32 cellular contexts compared by ENCODE assay signal in the genomic region with DNA sequence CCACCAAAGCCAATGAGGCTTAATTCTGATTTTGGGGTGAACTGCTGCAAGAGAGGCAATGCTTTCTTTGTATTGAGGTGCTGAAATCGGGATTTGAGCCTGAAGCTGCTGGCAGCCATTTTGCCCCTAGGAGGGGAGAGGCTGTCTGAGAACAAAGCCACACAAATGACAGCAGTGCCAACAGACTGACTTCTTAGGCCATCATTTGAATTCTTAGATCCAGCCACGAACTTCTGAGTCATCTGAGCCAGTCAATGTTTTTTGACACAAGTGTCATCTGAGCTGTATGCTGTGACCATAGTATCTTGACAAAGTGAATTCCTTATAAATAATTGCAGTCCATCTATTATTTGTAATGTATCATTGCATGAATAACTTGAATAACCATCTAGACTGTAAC. TPM values are rescaled to one million over a fixed set of nuclear protein-coding genes. Genes with fewer than 3 reads are reported as not detected.
"Had no signal": no experiment of that assay in that cellular context is flagged by ENCODE, and none has a peak within 500 bp of the region (broad histone marks: within the 10 kb centered on the region; RNA-seq: fewer than 3 reads in every experiment).

No MANE protein-coding gene starts in this region.

- H3K27me3 ChIP-seq: ascending aorta, breast epithelium, cardiac muscle cell, colonic mucosa, foreskin keratinocyte, gastrocnemius medialis, heart left ventricle had no signal

- H3K4me1 ChIP-seq: ascending aorta, breast epithelium, colonic mucosa, esophagus muscularis mucosa, foreskin keratinocyte, gastrocnemius medialis, heart left ventricle had no signal

- H3K36me3 ChIP-seq: ascending aorta, breast epithelium, cardiac muscle cell, colonic mucosa, esophagus muscularis mucosa, gastrocnemius medialis, heart left ventricle had no signal

- H3K4me3 ChIP-seq: ascending aorta, breast epithelium, cardiac muscle cell, colonic mucosa, dorsolateral prefrontal cortex, esophagus muscularis mucosa, gastrocnemius medialis, heart left ventricle had no signal

- ATAC-seq: activated naive CD4-positive, alpha-beta T cell treated with anti-CD3 and anti-CD28 coated beads, Interleukin-2, amount 50 U/mL, for 72 hours; activated T-cell treated with anti-CD3 and anti-CD28 coated beads, Interleukin-2, amount 50 U/mL, for 72 hours; foreskin keratinocyte; gastrocnemius medialis; heart left ventricle; WTC11 had no signal

- H3K27ac ChIP-seq: ascending aorta, breast epithelium, cardiac muscle cell, colonic mucosa, dorsolateral prefrontal cortex, esophagus muscularis mucosa, foreskin keratinocyte, gastrocnemius medialis, heart left ventricle, VCaP had no signal

- H3K9me3 ChIP-seq: colonic mucosa, gastrocnemius medialis had no signal

- DNase-seq: activated CD4-positive, alpha-beta memory T cell treated with anti-CD3 and anti-CD28 coated beads, Interleukin-2, amount 10 ng/mL, durations not matched to agents 7 days and 5 days; activated CD4-positive, alpha-beta T cell treated with anti-CD3 and anti-CD28 coated beads for 1 hour; activated CD4-positive, alpha-beta T cell treated with anti-CD3 and anti-CD28 coated beads for 4 hours; activated CD4-positive, alpha-beta T cell treated with anti-CD3 and anti-CD28 coated beads, Interleukin-2, amount 10 ng/mL, durations not matched to agents 7 days and 5 days; activated CD4-positive, alpha-beta T cell treated with anti-CD3 and anti-CD28 coated beads, Interleukin-2, amount 50 U/mL, for 4 hours; activated CD8-positive, alpha-beta memory T cell treated with anti-CD3 and anti-CD28 coated beads, Interleukin-2, amount 50 U/mL, for 48 hours; activated gamma-delta T cell; activated naive CD4-positive, alpha-beta T cell; activated naive CD4-positive, alpha-beta T cell treated with anti-CD3 and anti-CD28 coated beads, Interleukin-2, amount 10 ng/mL, durations not matched to agents 7 days and 5 days; activated naive CD8-positive, alpha-beta T cell treated with anti-CD3 and anti-CD28 coated beads, Interleukin-2, amount 10 ng/mL, durations not matched to agents 7 days and 5 days; activated T-cell treated with anti-CD3 and anti-CD28 coated beads for 4 hours; activated T-cell treated with anti-CD3 and anti-CD28 coated beads, Interleukin-2, amount 50 U/mL, for 24 hours; activated T-cell treated with anti-CD3 and anti-CD28 coated beads, Interleukin-2, amount 50 U/mL, for 72 hours; central memory CD4-positive, alpha-beta T cell; cerebellar nuclear complex; colonic mucosa; dorsolateral prefrontal cortex; effector memory CD4-positive, alpha-beta T cell; endodermal cell; erythroblast; gastrocnemius medialis; glutamatergic neuron; heart left ventricle; T-helper 2 cell had no signal

RNA-seq across cellular contexts. Expression of gene HYDIN, which starts 29.0 kb away (rescaled TPM):
- total RNA-seq: activated CD4-positive, alpha-beta memory T cell treated with anti-CD3 and anti-CD28 coated beads, Interleukin-2, amount 10 ng/mL, durations not matched to agents 7 days and 5 days; activated CD4-positive, alpha-beta T cell treated with anti-CD3 and anti-CD28 coated beads, Interleukin-2, amount 10 ng/mL, durations not matched to agents 7 days and 5 days; activated naive CD8-positive, alpha-beta T cell treated with anti-CD3 and anti-CD28 coated beads, Interleukin-2, amount 10 ng/mL, durations not matched to agents 7 days and 5 days had no signal
